Comparison of ENCODE assay signal across 16 cellular contexts in the genomic region with DNA sequence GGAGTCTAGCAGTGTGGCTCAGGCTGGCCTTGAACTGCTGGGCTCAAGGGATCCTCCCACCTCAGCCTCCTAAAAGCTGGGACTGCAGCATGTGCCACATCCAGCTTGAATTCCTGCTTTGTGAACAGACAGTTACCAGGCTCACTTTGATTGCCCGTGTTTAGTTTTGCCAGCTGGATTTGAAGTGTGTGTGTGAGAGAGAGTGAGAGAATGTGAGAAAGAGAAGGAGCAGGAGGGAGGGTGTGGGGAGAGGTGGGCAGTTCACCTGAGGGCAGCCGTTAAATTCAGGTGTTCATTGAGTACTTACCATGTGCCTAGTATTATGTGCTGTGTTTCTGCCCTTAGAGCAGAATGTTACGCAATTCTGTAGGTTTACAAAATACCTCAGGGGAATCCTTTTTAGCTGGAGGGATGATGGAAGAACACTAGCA. TPM values are rescaled to one million over a fixed set of nuclear protein-coding genes. Genes with fewer than 3 reads are reported as not detected.
DNase-seq lines count a peak whose midpoint lies in the region; ATAC-seq and TF ChIP-seq lines count a peak whose summit lies in the region.
"Had no signal": no experiment of that assay in that cellular context is flagged by ENCODE, and none has a peak within 500 bp of the region (broad histone marks: within the 10 kb centered on the region; RNA-seq: fewer than 3 reads in every experiment).

No MANE protein-coding gene starts in this region.

- no peak for TF ChIP-seq EP300 in Ishikawa (IDR thresholded peaks at IDR 0.05; ENCODE audit: borderline replicate concordance)

- H3K4me3 ChIP-seq in Caco-2 (ENCODE audit: low read depth, low read length): no peak overlapping the region
- H3K4me3 ChIP-seq in choroid plexus epithelial cell (ENCODE audit: low read depth, low read length): no peak overlapping the region
- H3K4me3 ChIP-seq in neural progenitor cell: no peak overlapping the region
- H3K4me3 ChIP-seq: dorsolateral prefrontal cortex, HAP-1, Peyer's patch had no signal

- H3K4me3 Mint-ChIP-seq in Caco-2 (ENCODE audit: unreplicated experiment) (no peak overlapping the region), neural progenitor cell (no peak overlapping the region)
- H3K4me3 Mint-ChIP-seq: memory B cell had no signal

- BruUV-seq in Caco-2 (replicated peaks; lab: Mats Ljungman, UMichigan): no TSS peak

- CTCF ChIA-PET in Caco-2 (lab: Charles Lee): interaction anchor here (1.3 kb wide), 1 partner anchor 11 kb away, joined by 4 read pairs; no protein-coding TSS in a partner anchor

- H3K4me1 Mint-ChIP-seq in Caco-2 (ENCODE audit: low read depth, unreplicated experiment) (peaks cover 35% of the 10 kb centered on the region), neural progenitor cell (peaks cover 38% of the 10 kb centered on the region)

- peaks cover 13% of the 10 kb centered on the region for H4K20me1 ChIP-seq in neural progenitor cell (ENCODE audit: low read depth)

- H3K36me3 Mint-ChIP-seq in Caco-2 (ENCODE audit: insufficient read depth, unreplicated experiment) (peaks cover 22% of the 10 kb centered on the region), neural progenitor cell (peaks cover 2% of the 10 kb centered on the region)
- H3K36me3 Mint-ChIP-seq: memory B cell had no signal

- H3F3A ChIP-seq in neural progenitor cell (ENCODE audit: low read depth): peaks cover 16% of the 10 kb centered on the region

- ATAC-seq in HG03565 (IDR thresholded peaks at IDR 0.05; ENCODE audit: unreplicated experiment) (no peak), GM21825 (IDR thresholded peaks at IDR 0.05; ENCODE audit: unreplicated experiment) (no peak)

- H3K36me3 ChIP-seq in Caco-2 (ENCODE audit: control insufficient read depth, insufficient read depth, low read length) (no peaks in the 10 kb centered on the region), neural progenitor cell (no peaks in the 10 kb centered on the region)
- H3K36me3 ChIP-seq: HAP-1, Peyer's patch had no signal

- H3K27me3 ChIP-seq in Caco-2 (replicated peaks; ENCODE audit: control insufficient read depth, insufficient read depth, low read length) (no peaks in the 10 kb centered on the region), neural progenitor cell (peaks cover under 1% of the 10 kb centered on the region)
- H3K27me3 ChIP-seq: dorsolateral prefrontal cortex, Peyer's patch had no signal

- peak overlapping the region; percentile 30 for H3K4me2 ChIP-seq in neural progenitor cell
- H3K4me2 ChIP-seq: KMS-11 had no signal

- H3K27me3 Mint-ChIP-seq in Caco-2 (ENCODE audit: insufficient read depth, unreplicated experiment) (no peaks in the 10 kb centered on the region), neural progenitor cell (ENCODE audit: insufficient read depth, low read depth) (no peaks in the 10 kb centered on the region)
- H3K27me3 Mint-ChIP-seq: memory B cell had no signal

- DNase-seq in Caco-2 (no peak), choroid plexus epithelial cell (ENCODE audit: low read depth) (peak; percentile 41), neural progenitor cell (ENCODE audit: low spot score) (no peak), RKO (ENCODE audit: low spot score) (no peak), KBM-7 (no peak)
- DNase-seq: DMS79 treated with DMSO at 0.1 percent for 48 hours, dorsolateral prefrontal cortex, NCI-H526 treated with DMSO at 0.1 percent for 48 hours, Peyer's patch, T-helper 2 cell had no signal

- intact Hi-C loops in Caco-2 (cut with micrococcal nuclease; ENCODE audit: unreplicated experiment): no loop called here

- peak overlapping the region; percentile 29 for H3K27ac Mint-ChIP-seq in Caco-2 (ENCODE audit: unreplicated experiment)
- no peak overlapping the region for H3K27ac Mint-ChIP-seq in neural progenitor cell
- H3K27ac Mint-ChIP-seq: memory B cell had no signal

- H3K9ac ChIP-seq in neural progenitor cell: no peak overlapping the region
- H3K9ac ChIP-seq: KMS-11 had no signal

- POLR2A ChIA-PET in Caco-2 (lab: Charles Lee): no interaction called here

- TF ChIP-seq RAD21 in Ishikawa (IDR thresholded peaks at IDR 0.05; ENCODE audit: low read depth): no peak

- H3K79me2 ChIP-seq in neural progenitor cell (ENCODE audit: low read depth): peaks cover 78% of the 10 kb centered on the region

- no peaks in the 10 kb centered on the region for H3K9me3 ChIP-seq in Caco-2
- no peaks in the 10 kb centered on the region for H3K9me3 ChIP-seq in neural progenitor cell (ENCODE audit: low read depth)
- H3K9me3 ChIP-seq: HAP-1, Peyer's patch had no signal

- no peak overlapping the region for H2AFZ ChIP-seq in neural progenitor cell (replicated peaks)

- H3K9me3 Mint-ChIP-seq in Caco-2 (ENCODE audit: unreplicated experiment) (no peaks in the 10 kb centered on the region), neural progenitor cell (peaks cover 2% of the 10 kb centered on the region)
- H3K9me3 Mint-ChIP-seq: memory B cell had no signal

- H3K27ac ChIP-seq in neural progenitor cell: no peak overlapping the region
- H3K27ac ChIP-seq: dorsolateral prefrontal cortex, KMS-11, Peyer's patch had no signal

- in situ Hi-C loops in KBM-7 (cut with MboI; ENCODE audit: low pct_unique_long_range_greater_than_20kb, low sequenced_read_pairs): no loop called here

- H3K4me1 ChIP-seq in Caco-2: peaks cover 18% of the 10 kb centered on the region
- peaks cover 28% of the 10 kb centered on the region for H3K4me1 ChIP-seq in neural progenitor cell

- TF ChIP-seq CTCF in Caco-2 (IDR thresholded peaks at IDR 0.05; ENCODE audit: insufficient read depth in 1 of 2, low read depth in 1 of 2, low read length in 1 of 2, severe bottlenecking in 1 of 2, unreplicated experiment in 1 of 2) (no peak), choroid plexus epithelial cell (conservative IDR thresholded peaks at IDR 0.05; ENCODE audit: low read depth, low read length) (no peak), neural progenitor cell (IDR thresholded peaks at IDR 0.05) (no peak)

TF ChIP-seq in Ishikawa, 13 proteins besides CTCF, POLR2A, EP300 and RAD21:
- TF ChIP-seq CEBPB (IDR thresholded peaks at IDR 0.05): peak; percentile 89
- no peak for TF ChIP-seq TAF1 (IDR thresholded peaks at IDR 0.05; ENCODE audit: low read depth)
- no peak for TF ChIP-seq CREB1 (IDR thresholded peaks at IDR 0.05; ENCODE audit: low read depth)
- no peak for TF ChIP-seq TCF12 (IDR thresholded peaks at IDR 0.05; ENCODE audit: low read depth)
- TF ChIP-seq, protein P1, sequence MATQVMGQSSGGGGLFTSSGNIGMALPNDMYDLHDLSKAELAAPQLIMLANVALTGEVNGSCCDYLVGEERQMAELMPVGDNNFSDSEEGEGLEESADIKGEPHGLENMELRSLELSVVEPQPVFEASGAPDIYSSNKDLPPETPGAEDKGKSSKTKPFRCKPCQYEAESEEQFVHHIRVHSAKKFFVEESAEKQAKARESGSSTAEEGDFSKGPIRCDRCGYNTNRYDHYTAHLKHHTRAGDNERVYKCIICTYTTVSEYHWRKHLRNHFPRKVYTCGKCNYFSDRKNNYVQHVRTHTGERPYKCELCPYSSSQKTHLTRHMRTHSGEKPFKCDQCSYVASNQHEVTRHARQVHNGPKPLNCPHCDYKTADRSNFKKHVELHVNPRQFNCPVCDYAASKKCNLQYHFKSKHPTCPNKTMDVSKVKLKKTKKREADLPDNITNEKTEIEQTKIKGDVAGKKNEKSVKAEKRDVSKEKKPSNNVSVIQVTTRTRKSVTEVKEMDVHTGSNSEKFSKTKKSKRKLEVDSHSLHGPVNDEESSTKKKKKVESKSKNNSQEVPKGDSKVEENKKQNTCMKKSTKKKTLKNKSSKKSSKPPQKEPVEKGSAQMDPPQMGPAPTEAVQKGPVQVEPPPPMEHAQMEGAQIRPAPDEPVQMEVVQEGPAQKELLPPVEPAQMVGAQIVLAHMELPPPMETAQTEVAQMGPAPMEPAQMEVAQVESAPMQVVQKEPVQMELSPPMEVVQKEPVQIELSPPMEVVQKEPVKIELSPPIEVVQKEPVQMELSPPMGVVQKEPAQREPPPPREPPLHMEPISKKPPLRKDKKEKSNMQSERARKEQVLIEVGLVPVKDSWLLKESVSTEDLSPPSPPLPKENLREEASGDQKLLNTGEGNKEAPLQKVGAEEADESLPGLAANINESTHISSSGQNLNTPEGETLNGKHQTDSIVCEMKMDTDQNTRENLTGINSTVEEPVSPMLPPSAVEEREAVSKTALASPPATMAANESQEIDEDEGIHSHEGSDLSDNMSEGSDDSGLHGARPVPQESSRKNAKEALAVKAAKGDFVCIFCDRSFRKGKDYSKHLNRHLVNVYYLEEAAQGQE (IDR thresholded peaks at IDR 0.05; ENCODE audit: low read depth): no peak
- no peak for TF ChIP-seq YY1 (IDR thresholded peaks at IDR 0.05; ENCODE audit: low read depth)
- no peak for TF ChIP-seq ZBTB7A (IDR thresholded peaks at IDR 0.05; ENCODE audit: low read depth)

RNA-seq across cellular contexts. Expression of a gene that starts 4.7 kb away (rescaled TPM):
- 30.4 and 32.5 TPM in 2 replicates for total RNA-seq in Caco-2 (2022)
- 17.3 and 21.6 TPM in 2 replicates for total RNA-seq in neural progenitor cell (ENCODE audit: low replicate concordance)
